In genomic region chrX:1491851-1492349, GRCh38 we compare ENCODE assay signal across 8 cellular contexts. TPM values are rescaled to one million over a fixed set of nuclear protein-coding genes. Genes with fewer than 3 reads are reported as not detected.
DNase-seq lines count a peak whose midpoint lies in the region; ATAC-seq and TF ChIP-seq lines count a peak whose summit lies in the region.

No MANE protein-coding gene starts in this region.

- H3K27me3 Mint-ChIP-seq in activated naive CD4-positive, alpha-beta T cell treated with anti-CD3 and anti-CD28 coated beads for 36 hours (ENCODE audit: low read depth): no peaks in the 10 kb centered on the region
- H3K27me3 Mint-ChIP-seq in osteocyte (ENCODE audit: unreplicated experiment): peaks cover 2% of the 10 kb centered on the region

- peaks cover 27% of the 10 kb centered on the region for H3K4me1 Mint-ChIP-seq in activated naive CD4-positive, alpha-beta T cell treated with anti-CD3 and anti-CD28 coated beads for 36 hours (ENCODE audit: low read depth)
- H3K4me1 Mint-ChIP-seq in osteocyte (ENCODE audit: unreplicated experiment): peaks cover 2% of the 10 kb centered on the region

- ATAC-seq in GM21529 (IDR thresholded peaks at IDR 0.05; ENCODE audit: unreplicated experiment) (peak; percentile 76), HG03575 (IDR thresholded peaks at IDR 0.05; ENCODE audit: extremely low read depth, insufficient number of reproducible peaks, low FRiP score, unreplicated experiment) (peak; percentile 42)

- intact Hi-C loops in activated naive CD4-positive, alpha-beta T cell treated with anti-CD3 and anti-CD28 coated beads for 36 hours (cut with micrococcal nuclease): loop anchor here (1.0 kb wide), 1 partner anchor 10 kb away; no protein-coding TSS in a partner anchor

- peaks cover 9% of the 10 kb centered on the region for H3K9me3 Mint-ChIP-seq in activated naive CD4-positive, alpha-beta T cell treated with anti-CD3 and anti-CD28 coated beads for 36 hours
- no peaks in the 10 kb centered on the region for H3K9me3 Mint-ChIP-seq in osteocyte (ENCODE audit: unreplicated experiment)

- CTCF ChIA-PET in activated naive CD4-positive, alpha-beta T cell treated with anti-CD3 and anti-CD28 coated beads for 36 hours (lab: Charles Lee): no interaction called here

- in situ Hi-C loops in GM13977 (cut with MboI; ENCODE audit: low pct_unique_long_range_greater_than_20kb, low sequenced_read_pairs, unreplicated experiment): no loop called here

- TF ChIP-seq CTCF in GM13977 (IDR thresholded peaks at IDR 0.05; ENCODE audit: extremely low read depth, insufficient read depth, missing control alignments) (no peak), osteocyte (IDR thresholded peaks at IDR 0.05) (no peak)

- no peak overlapping the region for H3K27ac Mint-ChIP-seq in activated naive CD4-positive, alpha-beta T cell treated with anti-CD3 and anti-CD28 coated beads for 36 hours
- H3K27ac Mint-ChIP-seq in osteocyte (ENCODE audit: unreplicated experiment): no peak overlapping the region

- H3K4me3 Mint-ChIP-seq in activated naive CD4-positive, alpha-beta T cell treated with anti-CD3 and anti-CD28 coated beads for 36 hours: no peak overlapping the region
- H3K4me3 Mint-ChIP-seq in osteocyte (ENCODE audit: unreplicated experiment): no peak overlapping the region

- peaks cover 18% of the 10 kb centered on the region for H3K36me3 Mint-ChIP-seq in activated naive CD4-positive, alpha-beta T cell treated with anti-CD3 and anti-CD28 coated beads for 36 hours (ENCODE audit: low read depth)
- no peaks in the 10 kb centered on the region for H3K36me3 Mint-ChIP-seq in osteocyte (ENCODE audit: unreplicated experiment)

- peak; percentile 88 for DNase-seq in GM13977 (ENCODE audit: low spot score)
- peak; percentile 83 for DNase-seq in activated naive CD4-positive, alpha-beta T cell treated with anti-CD3 and anti-CD28 coated beads for 36 hours
- DNase-seq in osteocyte (ENCODE audit: extremely low spot score, unreplicated experiment): peak; percentile 82
- DNase-seq in COLO668 (lab: John Stamatoyannopoulos, UW; ENCODE audit: unreplicated experiment): no peak
- no peak for DNase-seq in NCI-H69 (lab: John Stamatoyannopoulos, UW)
- no peak for DNase-seq in NCI-H1694 treated with DMSO at 0.1 percent for 48 hours (lab: John Stamatoyannopoulos, UW)

RNA-seq across cellular contexts. Expression of gene ASMTL, which starts 39.2 kb away (rescaled TPM):
- total RNA-seq in activated naive CD4-positive, alpha-beta T cell treated with anti-CD3 and anti-CD28 coated beads for 36 hours: 10 to 100 TPM; 45.1 to 47.2 TPM
- total RNA-seq in osteocyte: 33.3 and 35.9 TPM in 2 replicates

RNA-seq across cellular contexts. Expression of gene P2RY8, which starts 45.1 kb away (rescaled TPM):
- total RNA-seq in activated naive CD4-positive, alpha-beta T cell treated with anti-CD3 and anti-CD28 coated beads for 36 hours: 10 to 100 TPM in 1 of 2 experiments, 1 to 10 TPM in 1; 9.8 to 10.6 TPM
- not detected in 2 replicates for total RNA-seq in osteocyte

Comparison
In these comparisons a context has a peak if more than half of its experiments do, and no peak if none do; other contexts are left out.
1. DNase-seq: peak in GM13977 (single experiment), activated naive CD4-positive, alpha-beta T cell treated with anti-CD3 and anti-CD28 coated beads for 36 hours (single experiment) and osteocyte (single experiment); none in COLO668 (single experiment), NCI-H69 (single experiment) and NCI-H1694 treated with DMSO at 0.1 percent for 48 hours (single experiment).
2. RNA of gene P2RY8, which starts 45.1 kb away (total RNA-seq): 9.8 to 10.6 TPM in activated naive CD4-positive, alpha-beta T cell treated with anti-CD3 and anti-CD28 coated beads for 36 hours; not detected in osteocyte; every median in the first group is over 10 times any median in the second.